Comparison of ENCODE assay signal across 1 cellular context in the genomic region with DNA sequence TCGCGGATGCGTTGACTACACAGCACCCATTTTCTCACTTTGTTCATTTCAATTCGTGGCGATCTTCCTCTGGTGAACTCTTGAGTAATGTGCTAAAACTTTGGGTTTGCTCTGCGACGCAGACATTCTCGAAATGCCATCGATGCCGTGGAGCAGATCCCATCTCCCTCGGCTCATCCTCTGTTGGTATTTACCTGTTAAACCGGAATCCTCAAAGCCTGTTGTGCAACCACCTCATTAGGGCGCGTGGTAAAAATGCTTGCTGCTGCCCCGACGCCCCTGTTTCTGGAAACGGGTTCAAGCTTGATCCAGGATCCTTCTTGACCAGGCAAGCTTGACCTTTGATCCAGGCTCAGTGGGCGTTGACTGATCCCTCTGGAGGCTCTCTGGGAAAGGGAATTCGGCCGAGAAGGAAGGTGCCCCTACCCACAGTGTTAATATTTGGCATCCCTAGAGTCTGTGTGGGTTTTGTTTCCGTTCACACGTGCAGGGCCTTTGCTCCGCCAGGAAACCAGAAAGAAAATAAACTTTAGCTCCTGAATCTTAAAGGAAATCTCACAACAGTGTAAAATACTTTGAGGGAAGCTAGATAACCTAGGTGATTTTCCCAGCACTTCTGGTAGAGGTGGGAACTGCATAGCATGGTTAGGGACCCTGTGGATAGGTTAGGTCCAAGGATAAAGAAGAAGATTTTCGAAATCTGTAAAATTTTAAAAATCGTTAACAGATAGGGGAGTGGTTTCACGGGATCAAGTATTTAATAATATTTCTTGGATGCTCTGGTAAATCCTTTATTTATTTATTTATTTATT.
TF ChIP-seq lines count a peak whose summit lies in the region.

No MANE protein-coding gene starts in this region.

TF ChIP-seq in SK-N-SH treated with all-trans-retinoic acid at 6 μM for 48 hours, 23 proteins besides CTCF, POLR2A, EP300 and RAD21 (continued from another document):
- TF ChIP-seq, protein P1, sequence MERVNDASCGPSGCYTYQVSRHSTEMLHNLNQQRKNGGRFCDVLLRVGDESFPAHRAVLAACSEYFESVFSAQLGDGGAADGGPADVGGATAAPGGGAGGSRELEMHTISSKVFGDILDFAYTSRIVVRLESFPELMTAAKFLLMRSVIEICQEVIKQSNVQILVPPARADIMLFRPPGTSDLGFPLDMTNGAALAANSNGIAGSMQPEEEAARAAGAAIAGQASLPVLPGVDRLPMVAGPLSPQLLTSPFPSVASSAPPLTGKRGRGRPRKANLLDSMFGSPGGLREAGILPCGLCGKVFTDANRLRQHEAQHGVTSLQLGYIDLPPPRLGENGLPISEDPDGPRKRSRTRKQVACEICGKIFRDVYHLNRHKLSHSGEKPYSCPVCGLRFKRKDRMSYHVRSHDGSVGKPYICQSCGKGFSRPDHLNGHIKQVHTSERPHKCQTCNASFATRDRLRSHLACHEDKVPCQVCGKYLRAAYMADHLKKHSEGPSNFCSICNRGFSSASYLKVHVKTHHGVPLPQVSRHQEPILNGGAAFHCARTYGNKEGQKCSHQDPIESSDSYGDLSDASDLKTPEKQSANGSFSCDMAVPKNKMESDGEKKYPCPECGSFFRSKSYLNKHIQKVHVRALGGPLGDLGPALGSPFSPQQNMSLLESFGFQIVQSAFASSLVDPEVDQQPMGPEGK (CRISPR knock-in tag; IDR thresholded peaks at IDR 0.05; ENCODE audit: borderline replicate concordance) = no peak
- TF ChIP-seq ZC3H10 (CRISPR knock-in tag; IDR thresholded peaks at IDR 0.05) = no peak
